Comparison of ENCODE assay signal across 11 cellular contexts in the genomic region with DNA sequence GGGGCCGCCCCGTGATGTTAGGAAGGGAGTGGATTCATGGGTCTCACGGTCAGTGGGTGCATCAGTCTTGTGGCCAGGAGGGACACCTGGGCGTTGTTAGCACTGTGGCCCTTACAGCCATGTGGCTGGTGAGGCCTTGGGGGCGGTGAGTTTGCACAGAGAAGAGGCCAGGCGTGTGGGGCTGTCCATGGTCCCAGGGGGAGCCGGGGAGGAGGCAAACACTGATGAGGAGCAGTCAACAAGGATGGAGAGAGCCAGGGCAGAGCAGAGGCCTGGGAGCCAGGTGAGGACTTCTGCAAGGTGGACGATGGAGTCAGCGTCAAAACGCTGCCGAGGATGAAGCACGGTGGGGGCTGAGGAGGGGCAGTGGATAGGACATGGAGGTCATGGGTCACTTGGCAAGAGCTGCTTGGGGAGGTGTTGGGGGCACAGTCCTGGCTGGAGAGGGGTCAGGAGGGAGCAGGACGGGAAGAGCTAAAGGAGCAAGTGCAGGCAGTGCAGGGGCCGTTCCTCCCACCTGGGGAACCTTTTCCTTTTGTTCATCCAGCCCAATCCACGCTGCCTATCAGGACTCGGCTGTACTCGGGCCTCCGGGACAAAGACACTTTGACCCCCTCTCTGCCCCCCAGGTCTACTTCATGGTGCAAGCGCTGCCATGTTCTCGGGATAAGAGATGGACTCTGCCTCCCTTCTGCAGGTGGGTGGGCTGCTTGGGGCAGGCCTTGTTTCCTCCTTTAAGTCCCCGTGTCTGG.
DNase-seq lines count a peak whose midpoint lies in the region; TF ChIP-seq lines count a peak whose summit lies in the region.
"Had no signal": no experiment of that assay in that cellular context is flagged by ENCODE, and none has a peak within 500 bp of the region (broad histone marks: within the 10 kb centered on the region; RNA-seq: fewer than 3 reads in every experiment).

No MANE protein-coding gene starts in this region.

- H3K9me3 Mint-ChIP-seq in nephron progenitor cell, result peaks cover 97% of the 10 kb centered on the region

- peak overlapping the region; percentile 54 for H3K27ac Mint-ChIP-seq in nephron progenitor cell
- H3K27ac Mint-ChIP-seq: CD4-positive, alpha-beta memory T cell had no signal

- H3K27me3 Mint-ChIP-seq in nephron progenitor cell (ENCODE audit: low read depth, poor library complexity), result peaks cover 7% of the 10 kb centered on the region
- H3K27me3 Mint-ChIP-seq: CD4-positive, alpha-beta memory T cell had no signal

- peak; percentile 28 for DNase-seq in activated CD8-positive, alpha-beta memory T cell treated with anti-CD3 and anti-CD28 coated beads for 24 hours
- no peak for DNase-seq in activated CD8-positive, alpha-beta memory T cell treated with anti-CD3 and anti-CD28 coated beads, Interleukin-2, amount 50 U/mL, for 4 hours
- DNase-seq in activated CD8-positive, alpha-beta memory T cell treated with anti-CD3 and anti-CD28 coated beads, Interleukin-2, amount 50 U/mL, for 48 hours, result peak; percentile 28
- DNase-seq in nephron progenitor cell, result no peak
- DNase-seq in GM10266 (ENCODE audit: extremely low spot score), result no peak
- no peak for DNase-seq in NCI-H774 (lab: John Stamatoyannopoulos, UW)
- DNase-seq in amygdala (lab: John Stamatoyannopoulos, UW), result no peak
- DNase-seq: ACHN; CD4-positive, alpha-beta memory T cell; DMS79 treated with DMSO at 0.1 percent for 48 hours; EL had no signal

- TF ChIP-seq CTCF in nephron progenitor cell (IDR thresholded peaks at IDR 0.05), result no peak
- no peak for TF ChIP-seq CTCF in GM10266 (IDR thresholded peaks at IDR 0.05; ENCODE audit: control insufficient read depth, insufficient read depth, low read depth, missing control alignments)

- H3K4me1 Mint-ChIP-seq in nephron progenitor cell, result no peaks in the 10 kb centered on the region

- no peak overlapping the region for H3K4me3 Mint-ChIP-seq in nephron progenitor cell

- no peaks in the 10 kb centered on the region for H3K36me3 Mint-ChIP-seq in nephron progenitor cell (ENCODE audit: low read depth)
- H3K36me3 Mint-ChIP-seq: CD4-positive, alpha-beta memory T cell had no signal

Comparison
In these comparisons a context has a peak if more than half of its experiments do, and no peak if none do; other contexts are left out.
1. DNase-seq: peak in activated CD8-positive, alpha-beta memory T cell treated with anti-CD3 and anti-CD28 coated beads for 24 hours (single experiment) and activated CD8-positive, alpha-beta memory T cell treated with anti-CD3 and anti-CD28 coated beads, Interleukin-2, amount 50 U/mL, for 48 hours (single experiment); none in activated CD8-positive, alpha-beta memory T cell treated with anti-CD3 and anti-CD28 coated beads, Interleukin-2, amount 50 U/mL, for 4 hours (single experiment), nephron progenitor cell (single experiment), GM10266 (single experiment), NCI-H774 (single experiment) and amygdala (0 of 56).